14 cellular contexts compared by ENCODE assay signal in genomic region chr12:71371132-71371531, GRCh38.
DNase-seq lines count a peak whose midpoint lies in the region; ATAC-seq and TF ChIP-seq lines count a peak whose summit lies in the region.
"Had no signal": no experiment of that assay in that cellular context is flagged by ENCODE, and none has a peak within 500 bp of the region (broad histone marks: within the 10 kb centered on the region; RNA-seq: fewer than 3 reads in every experiment).

No MANE protein-coding gene starts in this region.

- ATAC-seq in heart right ventricle: no peak
- ATAC-seq: stimulated activated memory B cell treated with anti-CD40 and anti-IgM and Interleukin-4, amounts not matched to agents 10 μg/mL and 1 μg/mL and 100 μg/mL, for 72 hours had no signal

- TF ChIP-seq RAD21 in Ishikawa (IDR thresholded peaks at IDR 0.05; ENCODE audit: low read depth): peak; percentile 33

- peak; percentile 35 for DNase-seq in A673 (ENCODE audit: low spot score)
- peak; percentile 20 for DNase-seq in SW480 (ENCODE audit: low spot score)
- peak; percentile 0 for DNase-seq in kidney glomerular epithelial cell (lab: John Stamatoyannopoulos, UW)
- no peak for DNase-seq in COR-L47 (lab: John Stamatoyannopoulos, UW)
- no peak for DNase-seq in heart right ventricle
- DNase-seq in AG20443 (ENCODE audit: low spot score): no peak
- DNase-seq in amygdala (lab: John Stamatoyannopoulos, UW): no peak
- DNase-seq: activated naive CD8-positive, alpha-beta T cell treated with anti-CD3 and anti-CD28 coated beads for 36 hours; dermis blood vessel endothelial cell; glutamatergic neuron; NCI-H2029 treated with DMSO at 0.1 percent for 48 hours; ovary had no signal

- H3K36me3 ChIP-seq in A673 (ENCODE audit: insufficient read depth, low read length, poor library complexity, severe bottlenecking) (no peaks in the 10 kb centered on the region), heart right ventricle (no peaks in the 10 kb centered on the region)
- H3K36me3 ChIP-seq: ovary had no signal

- H3K4me1 ChIP-seq in A673 (ENCODE audit: insufficient read depth, low read length, poor library complexity, severe bottlenecking): no peaks in the 10 kb centered on the region
- no peaks in the 10 kb centered on the region for H3K4me1 ChIP-seq in heart right ventricle

- no peaks in the 10 kb centered on the region for H3K9me3 ChIP-seq in A673 (ENCODE audit: low read depth, low read length, poor library complexity, severe bottlenecking)
- H3K9me3 ChIP-seq in heart right ventricle: no peaks in the 10 kb centered on the region
- H3K9me3 ChIP-seq: ovary had no signal

- no peaks in the 10 kb centered on the region for H3K27me3 ChIP-seq in A673 (replicated peaks; ENCODE audit: insufficient read depth, low read depth, low read length, poor library complexity)
- no peaks in the 10 kb centered on the region for H3K27me3 ChIP-seq in heart right ventricle
- H3K27me3 ChIP-seq: ovary had no signal

- WGBS in heart right ventricle, 2 donors: 43 to 59% methylated on average over 2 of the region's 2 CpGs

- TF ChIP-seq EP300 in Ishikawa (IDR thresholded peaks at IDR 0.05; ENCODE audit: borderline replicate concordance): no peak

- intact Hi-C loops in A673 (cut with micrococcal nuclease; ENCODE audit: unreplicated experiment) (no loop called here), heart right ventricle (cut with DNase I) (no loop called here)

- no peak overlapping the region for H3K27ac ChIP-seq in A673 (ENCODE audit: low read depth, low read length, poor library complexity, severe bottlenecking)
- no peak overlapping the region for H3K27ac ChIP-seq in heart right ventricle
- H3K27ac ChIP-seq: ovary had no signal

- H3K4me3 ChIP-seq in A673 (ENCODE audit: low read depth, low read length, poor library complexity, severe bottlenecking): no peak overlapping the region
- H3K4me3 ChIP-seq in heart right ventricle: no peak overlapping the region
- H3K4me3 ChIP-seq: ovary had no signal

- no TSS peak for BruUV-seq in A673 (replicated peaks; lab: Mats Ljungman, UMichigan)

- TF ChIP-seq CTCF in A673 (conservative IDR thresholded peaks at IDR 0.05; ENCODE audit: low read depth, low read length) (peak; percentile 38; the same call in 1 of the 2 replicates), heart right ventricle (IDR thresholded peaks at IDR 0.05) (peak in 1 of 9 donors; percentile 9)

- POLR2A ChIA-PET in A673 (lab: Charles Lee; ENCODE audit: low non-redundant PET): no interaction called here

- CTCF ChIA-PET in A673 (lab: Charles Lee): interaction anchor here (0.6 kb wide), 1 partner anchor 444 kb away, joined by 3 read pairs; no protein-coding TSS in a partner anchor

TF ChIP-seq in Ishikawa, 13 proteins besides CTCF, POLR2A, EP300 and RAD21:
- TF ChIP-seq FOXM1 (IDR thresholded peaks at IDR 0.05; ENCODE audit: borderline replicate concordance, low read depth) (no peak), CREB1 (IDR thresholded peaks at IDR 0.05; ENCODE audit: low read depth) (no peak)

Comparison
In these comparisons a context has a peak if more than half of its experiments do, and no peak if none do; other contexts are left out.
1. DNase-seq: peak in A673 (single experiment), SW480 (single experiment) and kidney glomerular epithelial cell (single experiment); none in COR-L47 (single experiment), heart right ventricle (0 of 2), AG20443 (single experiment) and amygdala (0 of 56).